In the genomic region with DNA sequence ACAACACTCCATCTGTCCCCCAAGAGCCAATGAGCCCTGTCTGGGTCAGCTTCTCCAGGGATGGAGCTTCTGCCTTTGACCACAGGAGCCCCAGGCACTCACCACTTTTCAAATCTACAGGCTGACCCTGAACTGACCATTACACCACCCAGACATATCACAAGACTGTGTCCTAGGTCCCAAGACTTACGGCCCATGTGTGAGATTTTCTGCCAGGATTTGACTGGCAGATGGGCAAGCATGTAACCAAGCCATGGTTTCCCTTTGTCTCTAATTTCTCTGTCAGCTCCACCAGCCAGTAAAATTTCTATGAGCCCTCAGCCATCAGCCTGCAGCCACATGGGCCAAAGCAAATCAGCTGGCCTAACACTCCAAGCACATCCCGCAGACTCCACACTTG, we compare ENCODE assay signal across 21 cellular contexts.
DNase-seq lines count a peak whose midpoint lies in the region; ATAC-seq and TF ChIP-seq lines count a peak whose summit lies in the region.
"Had no signal": no experiment of that assay in that cellular context is flagged by ENCODE, and none has a peak within 500 bp of the region (broad histone marks: within the 10 kb centered on the region; RNA-seq: fewer than 3 reads in every experiment).

No MANE protein-coding gene starts in this region.

- H3K27me3 Mint-ChIP-seq in activated CD4-positive, alpha-beta T cell treated with anti-CD3 and anti-CD28 coated beads, Interleukin-2, amount 10 ng/mL, durations not matched to agents 7 days and 5 days: peaks cover 2% of the 10 kb centered on the region
- peaks cover 3% of the 10 kb centered on the region for H3K27me3 Mint-ChIP-seq in glutamatergic neuron (ENCODE audit: unreplicated experiment)

- H3K36me3 ChIP-seq in PC-9 (ENCODE audit: low read depth): no peaks in the 10 kb centered on the region
- H3K36me3 ChIP-seq in subcutaneous abdominal adipose tissue (ENCODE audit: control insufficient read depth in 5 of 5, insufficient read depth in 5 of 5, low read length in 5 of 5): no peaks in the 10 kb centered on the region
- no peaks in the 10 kb centered on the region for H3K36me3 ChIP-seq in tibial artery
- H3K36me3 ChIP-seq in PC-3 (ENCODE audit: low read depth, low read length): no peaks in the 10 kb centered on the region
- H3K36me3 ChIP-seq: breast epithelium, suprapubic skin had no signal

- H3K9me3 ChIP-seq in PC-9 (ENCODE audit: insufficient read depth, low read depth) (no peaks in the 10 kb centered on the region), subcutaneous abdominal adipose tissue (ENCODE audit: control insufficient read depth in 5 of 5, low read length in 5 of 5) (no peaks in the 10 kb centered on the region), tibial artery (no peaks in the 10 kb centered on the region), PC-3 (ENCODE audit: low read length) (no peaks in the 10 kb centered on the region)
- H3K9me3 ChIP-seq: breast epithelium, suprapubic skin had no signal

- H3K27me3 ChIP-seq in PC-9 (ENCODE audit: insufficient read depth, low read depth) (no peaks in the 10 kb centered on the region), subcutaneous abdominal adipose tissue (ENCODE audit: control insufficient read depth in 5 of 5, insufficient read depth in 4 of 5, low read length in 5 of 5) (peaks cover 0 to 2% (median 0%) of the 10 kb centered on the region in 5 donors), tibial artery (no peaks in the 10 kb centered on the region), PC-3 (ENCODE audit: low read length) (no peaks in the 10 kb centered on the region)
- H3K27me3 ChIP-seq: breast epithelium, suprapubic skin had no signal

- H3K27ac Mint-ChIP-seq in activated CD4-positive, alpha-beta T cell treated with anti-CD3 and anti-CD28 coated beads, Interleukin-2, amount 10 ng/mL, durations not matched to agents 7 days and 5 days: peak overlapping the region; percentile 77
- H3K27ac Mint-ChIP-seq in glutamatergic neuron (ENCODE audit: unreplicated experiment): peak overlapping the region; percentile 1

- H3K4me1 Mint-ChIP-seq in activated CD4-positive, alpha-beta T cell treated with anti-CD3 and anti-CD28 coated beads, Interleukin-2, amount 10 ng/mL, durations not matched to agents 7 days and 5 days: peaks cover 74% of the 10 kb centered on the region
- H3K4me1 Mint-ChIP-seq in glutamatergic neuron (ENCODE audit: low read depth, unreplicated experiment): peaks cover 36% of the 10 kb centered on the region

- CTCF ChIA-PET in activated CD4-positive, alpha-beta T cell treated with anti-CD3 and anti-CD28 coated beads, Interleukin-2, amount 10 ng/mL, durations not matched to agents 7 days and 5 days (lab: Charles Lee): interaction anchor here (7.5 kb wide), 1 partner anchor 10 kb away, joined by 71 read pairs; no protein-coding TSS in a partner anchor
- CTCF ChIA-PET in PC-9 (lab: Charles Lee) (no interaction called here), PC-3 (lab: Charles Lee) (no interaction called here)

- H3K4me1 ChIP-seq in PC-9 (replicated peaks; ENCODE audit: insufficient read depth) (peaks cover 87% of the 10 kb centered on the region), subcutaneous abdominal adipose tissue (ENCODE audit: control insufficient read depth in 5 of 5, insufficient read depth in 5 of 5, low read length in 5 of 5) (peaks cover 8 to 77% (median 49%) of the 10 kb centered on the region in 5 donors), tibial artery (peaks cover 0 to 45% (median 31%) of the 10 kb centered on the region in 4 donors), PC-3 (ENCODE audit: insufficient read depth, low read length) (peaks cover 59% of the 10 kb centered on the region)

- no TSS peak for BruUV-seq in PC-9 (replicated peaks; lab: Mats Ljungman, UMichigan)
- no TSS peak for BruUV-seq in PC-3 (replicated peaks; lab: Mats Ljungman, UMichigan)

- H3K4me2 ChIP-seq in PC-9: peak overlapping the region; percentile 26; the same call in 1 of the 2 replicates
- no peak overlapping the region for H3K4me2 ChIP-seq in PC-3 (ENCODE audit: low read length)

- H3K36me3 Mint-ChIP-seq in activated CD4-positive, alpha-beta T cell treated with anti-CD3 and anti-CD28 coated beads, Interleukin-2, amount 10 ng/mL, durations not matched to agents 7 days and 5 days (ENCODE audit: low read depth): peaks cover 2% of the 10 kb centered on the region
- H3K36me3 Mint-ChIP-seq in glutamatergic neuron (ENCODE audit: unreplicated experiment): no peaks in the 10 kb centered on the region
- H3K36me3 Mint-ChIP-seq: CD14-positive monocyte had no signal

- H3K9ac ChIP-seq in subcutaneous abdominal adipose tissue (ENCODE audit: low read length in 5 of 5): no peak overlapping the region
- no peak overlapping the region for H3K9ac ChIP-seq in PC-3 (ENCODE audit: low read length)

- H3K27ac ChIP-seq in PC-9 (no peak overlapping the region), subcutaneous abdominal adipose tissue (ENCODE audit: low read depth, low read length) (peak overlapping the region; percentile 16), tibial artery (no peak overlapping the region), PC-3 (ENCODE audit: low read length) (no peak overlapping the region)
- H3K27ac ChIP-seq: breast epithelium, suprapubic skin had no signal

- no peak overlapping the region for H3K4me3 ChIP-seq in PC-9
- H3K4me3 ChIP-seq in subcutaneous abdominal adipose tissue (ENCODE audit: low read depth in 1 of 5, low read length in 5 of 5): no peak overlapping the region
- no peak overlapping the region for H3K4me3 ChIP-seq in tibial artery
- H3K4me3 ChIP-seq in PC-3 (ENCODE audit: low read length): no peak overlapping the region
- H3K4me3 ChIP-seq: breast epithelium, GM12878, suprapubic skin had no signal

- no peaks in the 10 kb centered on the region for H3K79me2 ChIP-seq in PC-9 (ENCODE audit: low read depth)
- no peaks in the 10 kb centered on the region for H3K79me2 ChIP-seq in PC-3 (ENCODE audit: low read length)

- ATAC-seq in GM18861 (IDR thresholded peaks at IDR 0.05; ENCODE audit: unreplicated experiment): no peak
- no peak for ATAC-seq in PC-3
- ATAC-seq: GM12878 had no signal

- no peak for DNase-seq in activated CD4-positive, alpha-beta T cell treated with anti-CD3 and anti-CD28 coated beads, Interleukin-2, amount 10 ng/mL, durations not matched to agents 7 days and 5 days
- no peak for DNase-seq in activated CD4-positive, alpha-beta T cell treated with anti-CD3 and anti-CD28 coated beads for 4 hours
- DNase-seq in PC-9: no peak
- DNase-seq in glutamatergic neuron: no peak
- no peak for DNase-seq in tibial artery
- DNase-seq in PC-3: no peak
- DNase-seq: ACHN; activated CD8-positive, alpha-beta memory T cell treated with anti-CD3 and anti-CD28 coated beads, Interleukin-2, amount 50 U/mL, for 48 hours; activated effector memory CD4-positive, alpha-beta T cell treated with anti-CD3 and anti-CD28 coated beads, Interleukin-2, amount 50 U/mL, for 16 hours; H7; NCI-H1092; NCI-H2081 treated with DMSO at 0.1 percent for 48 hours; NCI-H510A; NK-92 treated with Interleukin-12 subunit alpha and Interleukin-12 subunit beta, amount 100 ng/mL, for 24 hours; stimulated activated CD8-positive, alpha-beta memory T cell treated with anti-CD3 and anti-CD28 coated beads, Interleukin-4, amount 100 ng/mL, for 48 hours had no signal

- POLR2A ChIA-PET in activated CD4-positive, alpha-beta T cell treated with anti-CD3 and anti-CD28 coated beads, Interleukin-2, amount 10 ng/mL, durations not matched to agents 7 days and 5 days (lab: Charles Lee): no interaction called here
- POLR2A ChIA-PET in PC-9 (lab: Charles Lee; ENCODE audit: unreplicated experiment) (interaction anchor here (0.8 kb wide), 1 partner anchor 60 kb away, joined by 6 read pairs; no protein-coding TSS in a partner anchor), PC-3 (lab: Charles Lee; ENCODE audit: unreplicated experiment) (no interaction called here)

- intact Hi-C loops in PC-9 (cut with micrococcal nuclease; ENCODE audit: unreplicated experiment) (no loop called here), tibial artery (cut with DNase I; ENCODE audit: low total_unique reads) (no loop called here), PC-3 (cut with micrococcal nuclease) (no loop called here)

- H2AFZ ChIP-seq in PC-9: no peak overlapping the region
- H2AFZ ChIP-seq in PC-3 (ENCODE audit: low read length): no peak overlapping the region

- H4K20me1 ChIP-seq in PC-9 (ENCODE audit: insufficient read depth): no peaks in the 10 kb centered on the region
- no peaks in the 10 kb centered on the region for H4K20me1 ChIP-seq in PC-3 (ENCODE audit: low read length)

- H3K9me2 ChIP-seq in PC-9 (ENCODE audit: insufficient read depth): no peaks in the 10 kb centered on the region
- no peaks in the 10 kb centered on the region for H3K9me2 ChIP-seq in PC-3 (replicated peaks; ENCODE audit: low read length)

- H3K9me3 Mint-ChIP-seq in activated CD4-positive, alpha-beta T cell treated with anti-CD3 and anti-CD28 coated beads, Interleukin-2, amount 10 ng/mL, durations not matched to agents 7 days and 5 days: no peaks in the 10 kb centered on the region
- H3K9me3 Mint-ChIP-seq in glutamatergic neuron (ENCODE audit: unreplicated experiment): no peaks in the 10 kb centered on the region

- H3F3A ChIP-seq in PC-9 (ENCODE audit: insufficient read depth, low read depth): peaks cover 54% of the 10 kb centered on the region
- peaks cover 4% of the 10 kb centered on the region for H3F3A ChIP-seq in PC-3 (ENCODE audit: low read length, unreplicated experiment)

- TF ChIP-seq CTCF in PC-9 (conservative IDR thresholded peaks at IDR 0.05): no peak
- no peak for TF ChIP-seq CTCF in glutamatergic neuron (IDR thresholded peaks at IDR 0.05; ENCODE audit: partially characterized antibody, unreplicated experiment)
- TF ChIP-seq CTCF in tibial artery (IDR thresholded peaks at IDR 0.05): no peak
- TF ChIP-seq CTCF in PC-3 (conservative IDR thresholded peaks at IDR 0.05; ENCODE audit: low read depth, low read length): no peak

- H3K4me3 Mint-ChIP-seq in activated CD4-positive, alpha-beta T cell treated with anti-CD3 and anti-CD28 coated beads, Interleukin-2, amount 10 ng/mL, durations not matched to agents 7 days and 5 days: no peak overlapping the region
- no peak overlapping the region for H3K4me3 Mint-ChIP-seq in glutamatergic neuron (ENCODE audit: unreplicated experiment)
